ENCODE assay signal across 12 cellular contexts in genomic region chr11:111378185-111378772, GRCh38. TPM values are rescaled to one million over a fixed set of nuclear protein-coding genes. Genes with fewer than 3 reads are reported as not detected.
DNase-seq lines count a peak whose midpoint lies in the region; ATAC-seq and TF ChIP-seq lines count a peak whose summit lies in the region.
"Had no signal": no experiment of that assay in that cellular context is flagged by ENCODE, and none has a peak within 500 bp of the region (broad histone marks: within the 10 kb centered on the region; RNA-seq: fewer than 3 reads in every experiment).

No MANE protein-coding gene starts in this region.

- intact Hi-C loops in breast epithelium (cut with DNase I; ENCODE audit: low total_unique reads) (no loop called here), MCF 10A (cut with micrococcal nuclease) (no loop called here)

- H3K9ac ChIP-seq in endodermal cell (ENCODE audit: extremely low read depth, low read length, poor library complexity, severe bottlenecking), result no peak overlapping the region

- no peak overlapping the region for H3K27ac Mint-ChIP-seq in MCF 10A (ENCODE audit: low read depth, unreplicated experiment)
- peak overlapping the region; percentile 94 for H3K27ac Mint-ChIP-seq in activated naive CD8-positive, alpha-beta T cell
- H3K27ac Mint-ChIP-seq in endodermal cell, result no peak overlapping the region
- H3K27ac Mint-ChIP-seq in immature natural killer cell, result no peak overlapping the region

- DNase-seq in breast epithelium (ENCODE audit: low spot score in 2 of 2), result peak in 1 of 2 donors; percentile 57
- DNase-seq in MCF 10A (ENCODE audit: unreplicated experiment), result no peak
- no peak for DNase-seq in suprapubic skin (ENCODE audit: low spot score in 2 of 2)
- no peak for DNase-seq in NCI-H1105 (lab: John Stamatoyannopoulos, UW)
- no peak for DNase-seq in endodermal cell
- DNase-seq in immature natural killer cell, result no peak
- DNase-seq: NCI-H774, sigmoid colon had no signal

- H3K36me3 ChIP-seq in breast epithelium (no peaks in the 10 kb centered on the region), suprapubic skin (no peaks in the 10 kb centered on the region), endodermal cell (ENCODE audit: control insufficient read depth, insufficient read depth, low read length) (no peaks in the 10 kb centered on the region)
- H3K36me3 ChIP-seq: sigmoid colon had no signal

- TF ChIP-seq POLR2A in breast epithelium (IDR thresholded peaks at IDR 0.05), result no peak
- TF ChIP-seq POLR2A in suprapubic skin (IDR thresholded peaks at IDR 0.05), result no peak

- H3K27ac ChIP-seq in breast epithelium (peak overlapping the region; percentile 56 to 79), suprapubic skin (peak overlapping the region; percentile 68), endodermal cell (ENCODE audit: low read depth, low read length) (no peak overlapping the region)

- 45% methylated on average over 8 of the region's 8 CpGs for WGBS in suprapubic skin
- WGBS in endodermal cell (ENCODE audit: insufficient coverage in 1 of 2, insufficient read length in 1 of 2), 2 experiments, result 81 to 96% methylated on average over 4 to 8 of the region's 8 CpGs

- TF ChIP-seq EP300 in suprapubic skin (IDR thresholded peaks at IDR 0.05), result no peak

- POLR2A ChIA-PET in MCF 10A (lab: Yijun Ruan, JAX), result interaction anchor here (0.8 to 1.7 kb wide), 4 partner anchors 14 to 54 kb away, joined by 3 to 5 read pairs (median 4); no protein-coding TSS in a partner anchor

- H3K4me1 Mint-ChIP-seq in MCF 10A (ENCODE audit: insufficient read depth, unreplicated experiment) (no peaks in the 10 kb centered on the region), endodermal cell (peaks cover 11% of the 10 kb centered on the region), immature natural killer cell (no peaks in the 10 kb centered on the region)
- peaks cover 69% of the 10 kb centered on the region for H3K4me1 Mint-ChIP-seq in activated naive CD8-positive, alpha-beta T cell (ENCODE audit: low read depth)
- H3K4me1 Mint-ChIP-seq: CD14-positive monocyte had no signal

- H3K4me1 ChIP-seq in breast epithelium (no peaks in the 10 kb centered on the region), suprapubic skin (peaks cover 15% of the 10 kb centered on the region), endodermal cell (ENCODE audit: control insufficient read depth, insufficient read depth, low read length) (no peaks in the 10 kb centered on the region)

- TF ChIP-seq CTCF in breast epithelium (IDR thresholded peaks at IDR 0.05) (no peak), MCF 10A (IDR thresholded peaks at IDR 0.05; ENCODE audit: unreplicated experiment) (no peak), suprapubic skin (IDR thresholded peaks at IDR 0.05) (no peak), endodermal cell (conservative IDR thresholded peaks at IDR 0.05) (no peak)

- no peaks in the 10 kb centered on the region for H3K9me3 Mint-ChIP-seq in MCF 10A (ENCODE audit: unreplicated experiment)
- no peaks in the 10 kb centered on the region for H3K9me3 Mint-ChIP-seq in activated naive CD8-positive, alpha-beta T cell (ENCODE audit: low read depth)
- H3K9me3 Mint-ChIP-seq in endodermal cell, result no peaks in the 10 kb centered on the region
- no peaks in the 10 kb centered on the region for H3K9me3 Mint-ChIP-seq in immature natural killer cell

- ATAC-seq in HG03108 (IDR thresholded peaks at IDR 0.05; ENCODE audit: unreplicated experiment), result peak; percentile 6

- BruUV-seq in MCF 10A (replicated peaks; lab: Mats Ljungman, UMichigan), result no TSS peak

- H3K27me3 Mint-ChIP-seq in MCF 10A (ENCODE audit: insufficient read depth, unreplicated experiment), result no peaks in the 10 kb centered on the region
- H3K27me3 Mint-ChIP-seq in activated naive CD8-positive, alpha-beta T cell, result no peaks in the 10 kb centered on the region
- peaks cover 4% of the 10 kb centered on the region for H3K27me3 Mint-ChIP-seq in endodermal cell (ENCODE audit: insufficient read depth)
- H3K27me3 Mint-ChIP-seq in immature natural killer cell (ENCODE audit: low read depth in 3 of 3), result peaks cover 4 to 10% (median 5%) of the 10 kb centered on the region in 3 donors

- no peaks in the 10 kb centered on the region for H3K9me3 ChIP-seq in breast epithelium
- no peaks in the 10 kb centered on the region for H3K9me3 ChIP-seq in suprapubic skin
- H3K9me3 ChIP-seq in endodermal cell (ENCODE audit: control insufficient read depth, low read length), result no peaks in the 10 kb centered on the region
- H3K9me3 ChIP-seq: sigmoid colon had no signal

- H3K4me3 Mint-ChIP-seq in MCF 10A (ENCODE audit: unreplicated experiment) (no peak overlapping the region), endodermal cell (no peak overlapping the region), immature natural killer cell (no peak overlapping the region)
- peak overlapping the region; percentile 75 for H3K4me3 Mint-ChIP-seq in activated naive CD8-positive, alpha-beta T cell

- H3K4me3 ChIP-seq in breast epithelium, result peak overlapping the region in 2 of 3 donors; percentile 25 to 52
- no peak overlapping the region for H3K4me3 ChIP-seq in suprapubic skin
- no peak overlapping the region for H3K4me3 ChIP-seq in endodermal cell (ENCODE audit: low read length)

- H3K27me3 ChIP-seq in breast epithelium (no peaks in the 10 kb centered on the region), suprapubic skin (no peaks in the 10 kb centered on the region), endodermal cell (ENCODE audit: control insufficient read depth, insufficient read depth, low read length, poor library complexity, severe bottlenecking) (no peaks in the 10 kb centered on the region)
- H3K27me3 ChIP-seq: sigmoid colon had no signal

- CTCF ChIA-PET in MCF 10A (lab: Yijun Ruan, JAX), result interaction anchor here (0.6 to 1.3 kb wide), 5 partner anchors 15 to 1304 kb away, joined by 3 to 5 read pairs (median 3); no protein-coding TSS in a partner anchor

- H3K36me3 Mint-ChIP-seq in MCF 10A (ENCODE audit: insufficient read depth, unreplicated experiment), result no peaks in the 10 kb centered on the region
- H3K36me3 Mint-ChIP-seq in activated naive CD8-positive, alpha-beta T cell, result no peaks in the 10 kb centered on the region
- no peaks in the 10 kb centered on the region for H3K36me3 Mint-ChIP-seq in endodermal cell (ENCODE audit: low read depth)
- H3K36me3 Mint-ChIP-seq in immature natural killer cell, result no peaks in the 10 kb centered on the region
- H3K36me3 Mint-ChIP-seq: CD14-positive monocyte had no signal

RNA-seq across cellular contexts. Expression of gene POU2AF1, which starts 0.8 kb away (rescaled TPM):
- total RNA-seq in breast epithelium (1 to 10 TPM in 2 of 3 donors, under 1 TPM in 1; 0.16 to 5.6 (median 3.5) TPM), MCF 10A (2022) (not detected in 2 replicates), suprapubic skin (not detected), endodermal cell (under 1 TPM; 0.46 to 0.77 TPM)
- not detected for polyA plus RNA-seq in endodermal cell (2013, experiment 1 of 2)
- polyA plus RNA-seq in endodermal cell (2013, experiment 2 of 2), result not detected
- under 1 TPM in 1 of 3 donors, not detected in 2; 0.09 TPM for polyA plus RNA-seq in immature natural killer cell
- total RNA-seq: LHCN-M2 had no signal

Comparison
In these comparisons a context has a peak if more than half of its experiments do, and no peak if none do; other contexts are left out.
1. H3K4me3 ChIP-seq: peak in breast epithelium (2 of 3); none in suprapubic skin (single experiment) and endodermal cell (single experiment).